Comparison of ENCODE assay signal across 1 cellular context in the genomic region with DNA sequence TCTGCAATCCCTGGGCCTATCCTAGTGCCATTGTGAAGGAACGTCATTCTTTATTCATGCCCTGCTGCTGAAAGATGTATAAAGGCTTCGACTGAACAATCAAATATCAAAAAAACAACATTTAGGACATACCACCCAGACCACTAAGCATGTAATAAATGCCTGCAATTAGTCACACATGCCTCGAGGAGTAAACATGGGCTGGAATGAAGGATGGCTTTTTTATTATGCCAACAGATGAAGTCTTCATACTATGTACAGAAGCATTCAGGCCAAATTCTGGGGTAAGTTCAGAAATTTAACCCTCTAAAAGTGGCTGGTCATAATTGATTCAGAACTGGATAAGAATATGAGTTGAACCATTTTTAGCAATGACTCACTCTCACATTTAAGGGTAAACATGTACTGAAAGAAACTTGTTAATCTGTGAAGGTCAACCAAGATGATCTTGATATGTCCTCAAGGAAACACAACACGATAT.
TF ChIP-seq lines count a peak whose summit lies in the region.

No MANE protein-coding gene starts in this region.

TF ChIP-seq in HEK293, 187 proteins besides CTCF, POLR2A, EP300 and RAD21 (continued from another document):
- TF ChIP-seq, protein P1, sequence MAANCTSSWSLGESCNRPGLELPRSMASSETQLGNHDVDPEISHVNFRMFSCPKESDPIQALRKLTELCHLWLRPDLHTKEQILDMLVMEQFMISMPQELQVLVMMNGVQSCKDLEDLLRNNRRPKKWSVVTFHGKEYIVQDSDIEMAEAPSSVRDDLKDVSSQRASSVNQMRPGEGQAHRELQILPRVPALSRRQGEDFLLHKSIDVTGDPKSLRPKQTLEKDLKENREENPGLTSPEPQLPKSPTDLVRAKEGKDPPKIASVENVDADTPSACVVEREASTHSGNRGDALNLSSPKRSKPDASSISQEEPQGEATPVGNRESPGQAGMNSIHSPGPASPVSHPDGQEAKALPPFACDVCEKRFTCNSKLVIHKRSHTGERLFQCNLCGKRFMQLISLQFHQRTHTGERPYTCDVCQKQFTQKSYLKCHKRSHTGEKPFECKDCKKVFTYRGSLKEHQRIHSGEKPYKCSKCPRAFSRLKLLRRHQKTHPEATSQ (tag by site-specific recombination; IDR thresholded peaks at IDR 0.05) = no peak
- TF ChIP-seq ZNF624 (tag by site-specific recombination; IDR thresholded peaks at IDR 0.05) = no peak
- no peak for TF ChIP-seq ZNF148 (tag by site-specific recombination; IDR thresholded peaks at IDR 0.05; ENCODE audit: borderline replicate concordance)
- peak; percentile 57; the same call in 1 of the 2 replicates for TF ChIP-seq KLF8 (tag by site-specific recombination; IDR thresholded peaks at IDR 0.05)
- TF ChIP-seq ZNF146 (tag by site-specific recombination; IDR thresholded peaks at IDR 0.05) = no peak
- TF ChIP-seq ZNF621 (tag by site-specific recombination; IDR thresholded peaks at IDR 0.05) = no peak
- TF ChIP-seq ZNF10 (tag by site-specific recombination; IDR thresholded peaks at IDR 0.05) = peak; percentile 38; the same call in 1 of the 2 replicates
- TF ChIP-seq ZNF701 (tag by site-specific recombination; IDR thresholded peaks at IDR 0.05) = no peak
- peak; percentile 27; the same call in 1 of the 2 replicates for TF ChIP-seq GLIS1 (tag by site-specific recombination; IDR thresholded peaks at IDR 0.05)
- TF ChIP-seq, protein P2, sequence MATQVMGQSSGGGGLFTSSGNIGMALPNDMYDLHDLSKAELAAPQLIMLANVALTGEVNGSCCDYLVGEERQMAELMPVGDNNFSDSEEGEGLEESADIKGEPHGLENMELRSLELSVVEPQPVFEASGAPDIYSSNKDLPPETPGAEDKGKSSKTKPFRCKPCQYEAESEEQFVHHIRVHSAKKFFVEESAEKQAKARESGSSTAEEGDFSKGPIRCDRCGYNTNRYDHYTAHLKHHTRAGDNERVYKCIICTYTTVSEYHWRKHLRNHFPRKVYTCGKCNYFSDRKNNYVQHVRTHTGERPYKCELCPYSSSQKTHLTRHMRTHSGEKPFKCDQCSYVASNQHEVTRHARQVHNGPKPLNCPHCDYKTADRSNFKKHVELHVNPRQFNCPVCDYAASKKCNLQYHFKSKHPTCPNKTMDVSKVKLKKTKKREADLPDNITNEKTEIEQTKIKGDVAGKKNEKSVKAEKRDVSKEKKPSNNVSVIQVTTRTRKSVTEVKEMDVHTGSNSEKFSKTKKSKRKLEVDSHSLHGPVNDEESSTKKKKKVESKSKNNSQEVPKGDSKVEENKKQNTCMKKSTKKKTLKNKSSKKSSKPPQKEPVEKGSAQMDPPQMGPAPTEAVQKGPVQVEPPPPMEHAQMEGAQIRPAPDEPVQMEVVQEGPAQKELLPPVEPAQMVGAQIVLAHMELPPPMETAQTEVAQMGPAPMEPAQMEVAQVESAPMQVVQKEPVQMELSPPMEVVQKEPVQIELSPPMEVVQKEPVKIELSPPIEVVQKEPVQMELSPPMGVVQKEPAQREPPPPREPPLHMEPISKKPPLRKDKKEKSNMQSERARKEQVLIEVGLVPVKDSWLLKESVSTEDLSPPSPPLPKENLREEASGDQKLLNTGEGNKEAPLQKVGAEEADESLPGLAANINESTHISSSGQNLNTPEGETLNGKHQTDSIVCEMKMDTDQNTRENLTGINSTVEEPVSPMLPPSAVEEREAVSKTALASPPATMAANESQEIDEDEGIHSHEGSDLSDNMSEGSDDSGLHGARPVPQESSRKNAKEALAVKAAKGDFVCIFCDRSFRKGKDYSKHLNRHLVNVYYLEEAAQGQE (tag by site-specific recombination; IDR thresholded peaks at IDR 0.05) = no peak
- TF ChIP-seq SP2 (tag by site-specific recombination; IDR thresholded peaks at IDR 0.05) = no peak
- no peak for TF ChIP-seq GFI1B (tag by site-specific recombination; IDR thresholded peaks at IDR 0.05)
- TF ChIP-seq ZNF623 (tag by site-specific recombination; IDR thresholded peaks at IDR 0.05) = no peak
- no peak for TF ChIP-seq ZNF157 (tag by site-specific recombination; IDR thresholded peaks at IDR 0.05)
- TF ChIP-seq ZBTB8A (tag by site-specific recombination; IDR thresholded peaks at IDR 0.05) = no peak
- TF ChIP-seq ZNF544 (tag by site-specific recombination; IDR thresholded peaks at IDR 0.05) = no peak
- no peak for TF ChIP-seq ZNF560 (tag by site-specific recombination; IDR thresholded peaks at IDR 0.05; ENCODE audit: borderline replicate concordance)
- no peak for TF ChIP-seq ZFP41 (tag by site-specific recombination; IDR thresholded peaks at IDR 0.05; ENCODE audit: borderline replicate concordance)
- no peak for TF ChIP-seq ZNF133 (tag by site-specific recombination; IDR thresholded peaks at IDR 0.05)
- peak; percentile 94 for TF ChIP-seq ZEB2 (tag by site-specific recombination; IDR thresholded peaks at IDR 0.05)
- TF ChIP-seq MEIS1 (CRISPR knock-in tag; IDR thresholded peaks at IDR 0.05; ENCODE audit: borderline replicate concordance) = peak; percentile 61; the same call in 1 of the 2 replicates
- TF ChIP-seq GLI4 (tag by site-specific recombination; IDR thresholded peaks at IDR 0.05) = no peak
- TF ChIP-seq BCL6B (tag by site-specific recombination; IDR thresholded peaks at IDR 0.05) = 0 out of 2 replicates have a peak, but pooled peaks have one; percentile 28
- TF ChIP-seq ZNF37A (tag by site-specific recombination; IDR thresholded peaks at IDR 0.05) = no peak
- no peak for TF ChIP-seq ZNF423 (tag by site-specific recombination; IDR thresholded peaks at IDR 0.05)
- no peak for TF ChIP-seq KLF7 (tag by site-specific recombination; IDR thresholded peaks at IDR 0.05; ENCODE audit: borderline replicate concordance)
- TF ChIP-seq SCRT2 (tag by site-specific recombination; IDR thresholded peaks at IDR 0.05) = no peak
- TF ChIP-seq ZNF639 (tag by site-specific recombination; IDR thresholded peaks at IDR 0.05) = peak; percentile 69; the same call in 1 of the 2 replicates
- TF ChIP-seq ZNF426 (tag by site-specific recombination; IDR thresholded peaks at IDR 0.05) = no peak
- TF ChIP-seq BCL11B (tag by site-specific recombination; IDR thresholded peaks at IDR 0.05; ENCODE audit: low read depth) = no peak
- no peak for TF ChIP-seq ZNF239 (tag by site-specific recombination; IDR thresholded peaks at IDR 0.05)
- TF ChIP-seq ZNF677 (tag by site-specific recombination; IDR thresholded peaks at IDR 0.05) = no peak
- TF ChIP-seq ZNF785 (tag by site-specific recombination; IDR thresholded peaks at IDR 0.05) = no peak
- TF ChIP-seq PRDM1 (tag by site-specific recombination; IDR thresholded peaks at IDR 0.05) = no peak
- TF ChIP-seq TCF7L2 (IDR thresholded peaks at IDR 0.05; ENCODE audit: borderline replicate concordance, low read depth, low read length) = no peak
- TF ChIP-seq SCRT1 (tag by site-specific recombination; IDR thresholded peaks at IDR 0.05; ENCODE audit: borderline replicate concordance) = no peak
- TF ChIP-seq REPIN1 (tag by site-specific recombination; IDR thresholded peaks at IDR 0.05; ENCODE audit: low read depth) = no peak
- TF ChIP-seq IKZF3 (tag by site-specific recombination; IDR thresholded peaks at IDR 0.05) = peak; percentile 42; the same call in 1 of the 2 replicates
- TF ChIP-seq ZNF335 (tag by site-specific recombination; conservative IDR thresholded peaks at IDR 0.05) = no peak
- TF ChIP-seq ZFHX2 (tag by site-specific recombination; conservative IDR thresholded peaks at IDR 0.05) = no peak
- TF ChIP-seq ZNF302 (tag by site-specific recombination; IDR thresholded peaks at IDR 0.05; ENCODE audit: low read depth) = no peak
- no peak for TF ChIP-seq ZNF292 (tag by site-specific recombination; IDR thresholded peaks at IDR 0.05; ENCODE audit: borderline replicate concordance, low read depth)
- TF ChIP-seq ZNF660 (tag by site-specific recombination; IDR thresholded peaks at IDR 0.05) = no peak
- no peak for TF ChIP-seq ZNF214 (tag by site-specific recombination; IDR thresholded peaks at IDR 0.05; ENCODE audit: borderline replicate concordance)
- TF ChIP-seq ZNF211 (tag by site-specific recombination; IDR thresholded peaks at IDR 0.05; ENCODE audit: low read depth) = no peak
- TF ChIP-seq GLIS2 (tag by site-specific recombination; IDR thresholded peaks at IDR 0.05) = no peak
- peak; percentile 52; the same call in 1 of the 2 replicates for TF ChIP-seq ZBTB17 (tag by site-specific recombination; IDR thresholded peaks at IDR 0.05)
- TF ChIP-seq ZBTB48 (tag by site-specific recombination; IDR thresholded peaks at IDR 0.05) = no peak
- TF ChIP-seq, protein P3, sequence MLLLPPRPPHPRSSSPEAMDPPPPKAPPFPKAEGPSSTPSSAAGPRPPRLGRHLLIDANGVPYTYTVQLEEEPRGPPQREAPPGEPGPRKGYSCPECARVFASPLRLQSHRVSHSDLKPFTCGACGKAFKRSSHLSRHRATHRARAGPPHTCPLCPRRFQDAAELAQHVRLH (tag by site-specific recombination; IDR thresholded peaks at IDR 0.05) = no peak
- TF ChIP-seq MYNN (tag by site-specific recombination; IDR thresholded peaks at IDR 0.05; ENCODE audit: borderline replicate concordance) = no peak
- TF ChIP-seq ZNF24 (tag by site-specific recombination; IDR thresholded peaks at IDR 0.05) = peak; percentile 42; the same call in 1 of the 2 replicates
- TF ChIP-seq ZNF202 (tag by site-specific recombination; IDR thresholded peaks at IDR 0.05; ENCODE audit: borderline replicate concordance) = no peak
- TF ChIP-seq KLF1 (tag by site-specific recombination; IDR thresholded peaks at IDR 0.05) = no peak
- TF ChIP-seq, protein P4, sequence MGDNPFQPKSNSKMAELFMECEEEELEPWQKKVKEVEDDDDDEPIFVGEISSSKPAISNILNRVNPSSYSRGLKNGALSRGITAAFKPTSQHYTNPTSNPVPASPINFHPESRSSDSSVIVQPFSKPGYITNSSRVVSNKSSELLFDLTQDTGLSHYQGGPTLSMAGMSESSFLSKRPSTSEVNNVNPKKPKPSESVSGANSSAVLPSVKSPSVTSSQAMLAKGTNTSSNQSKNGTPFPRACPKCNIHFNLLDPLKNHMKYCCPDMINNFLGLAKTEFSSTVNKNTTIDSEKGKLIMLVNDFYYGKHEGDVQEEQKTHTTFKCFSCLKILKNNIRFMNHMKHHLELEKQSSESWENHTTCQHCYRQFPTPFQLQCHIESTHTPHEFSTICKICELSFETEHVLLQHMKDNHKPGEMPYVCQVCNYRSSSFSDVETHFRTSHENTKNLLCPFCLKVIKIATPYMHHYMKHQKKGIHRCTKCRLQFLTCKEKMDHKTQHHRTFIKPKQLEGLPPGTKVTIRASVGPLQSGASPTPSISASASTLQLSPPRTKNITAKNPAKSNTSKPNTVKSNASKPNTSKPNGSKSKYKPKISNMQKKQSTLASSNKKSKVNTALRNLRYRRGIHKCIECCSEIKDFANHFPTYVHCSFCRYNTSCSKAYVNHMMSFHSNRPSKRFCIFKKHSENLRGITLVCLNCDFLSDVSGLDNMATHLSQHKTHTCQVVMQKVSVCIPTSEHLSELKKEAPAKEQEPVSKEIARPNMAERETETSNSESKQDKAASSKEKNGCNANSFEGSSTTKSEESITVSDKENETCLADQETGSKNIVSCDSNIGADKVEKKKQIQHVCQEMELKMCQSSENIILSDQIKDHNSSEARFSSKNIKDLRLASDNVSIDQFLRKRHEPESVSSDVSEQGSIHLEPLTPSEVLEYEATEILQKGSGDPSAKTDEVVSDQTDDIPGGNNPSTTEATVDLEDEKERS (tag by site-specific recombination; IDR thresholded peaks at IDR 0.05) = no peak
- TF ChIP-seq, protein P5, sequence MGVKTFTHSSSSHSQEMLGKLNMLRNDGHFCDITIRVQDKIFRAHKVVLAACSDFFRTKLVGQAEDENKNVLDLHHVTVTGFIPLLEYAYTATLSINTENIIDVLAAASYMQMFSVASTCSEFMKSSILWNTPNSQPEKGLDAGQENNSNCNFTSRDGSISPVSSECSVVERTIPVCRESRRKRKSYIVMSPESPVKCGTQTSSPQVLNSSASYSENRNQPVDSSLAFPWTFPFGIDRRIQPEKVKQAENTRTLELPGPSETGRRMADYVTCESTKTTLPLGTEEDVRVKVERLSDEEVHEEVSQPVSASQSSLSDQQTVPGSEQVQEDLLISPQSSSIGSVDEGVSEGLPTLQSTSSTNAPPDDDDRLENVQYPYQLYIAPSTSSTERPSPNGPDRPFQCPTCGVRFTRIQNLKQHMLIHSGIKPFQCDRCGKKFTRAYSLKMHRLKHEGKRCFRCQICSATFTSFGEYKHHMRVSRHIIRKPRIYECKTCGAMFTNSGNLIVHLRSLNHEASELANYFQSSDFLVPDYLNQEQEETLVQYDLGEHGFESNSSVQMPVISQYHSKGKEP (tag by site-specific recombination; IDR thresholded peaks at IDR 0.05) = peak; percentile 21; the same call in 1 of the 2 replicates
